Comparison of ENCODE assay signal across 8 cellular contexts in genomic region chr1:145465405-145466144, GRCh38. TPM values are rescaled to one million over a fixed set of nuclear protein-coding genes. Genes with fewer than 3 reads are reported as not detected.
DNase-seq lines count a peak whose midpoint lies in the region; ATAC-seq and TF ChIP-seq lines count a peak whose summit lies in the region.
"Not testable (repeated sequence)": the region's sequence is repeated elsewhere in the genome, so short reads cannot be mapped to it uniquely, and the experiment has no call there.

No MANE protein-coding gene starts in this region.

- not testable (repeated sequence) for H3K27me3 ChIP-seq in parathyroid adenoma (ENCODE audit: control insufficient read depth, insufficient read depth, low read length); thoracic aorta (replicated peaks; ENCODE audit: insufficient read depth)

- DNase-seq in NB4 (ENCODE audit: low read depth) = peak; percentile 82
- DNase-seq in SK-N-DZ (ENCODE audit: low spot score) = peak; percentile 93
- DNase-seq in activated naive CD4-positive, alpha-beta T cell treated with anti-CD3 and anti-CD28 coated beads, Interleukin-2, amount 50 U/mL, for 16 hours = peak; percentile 81
- peak; percentile 90 for DNase-seq in glomerular visceral epithelial cell (ENCODE audit: extremely low spot score)
- DNase-seq in thoracic aorta (ENCODE audit: low spot score) = not testable (repeated sequence)

- not testable (repeated sequence) for H3K9ac ChIP-seq in parathyroid adenoma

- H3K4me1 ChIP-seq in parathyroid adenoma; thoracic aorta (ENCODE audit: control insufficient read depth in 1 of 2, low read depth in 2 of 2): not testable (repeated sequence)

- not testable (repeated sequence) for TF ChIP-seq CTCF in NB4 (IDR thresholded peaks at IDR 0.05; ENCODE audit: low read depth, low read length); parathyroid adenoma (IDR thresholded peaks at IDR 0.05); thoracic aorta (IDR thresholded peaks at IDR 0.05)

- H3K4me3 ChIP-seq in NB4 (ENCODE audit: low read depth, low read length) = peak overlapping the region; percentile 21
- peak overlapping the region; percentile 68 for H3K4me3 ChIP-seq in parathyroid adenoma (ENCODE audit: low read depth, low read length)
- H3K4me3 ChIP-seq in thoracic aorta = peak overlapping the region; percentile 75

- H3K79me2 ChIP-seq in parathyroid adenoma = not testable (repeated sequence)

- peak overlapping the region; percentile 71 for H3K4me2 ChIP-seq in parathyroid adenoma (ENCODE audit: low read length)

- H3K27ac ChIP-seq in parathyroid adenoma, thoracic aorta: not testable (repeated sequence)

- H2AFZ ChIP-seq in parathyroid adenoma = peak overlapping the region; percentile 62

- ATAC-seq in HG02571 (IDR thresholded peaks at IDR 0.05; ENCODE audit: unreplicated experiment) (peak; percentile 72), thoracic aorta (ENCODE audit: insufficient number of reproducible peaks, low FRiP score, low read depth) (peak; percentile 68)

- peak; percentile 92 for TF ChIP-seq POLR2A in GM10847 (IDR thresholded peaks at IDR 0.05; ENCODE audit: extremely low read depth, insufficient read length)
- TF ChIP-seq POLR2A in NB4 (IDR thresholded peaks at IDR 0.05; ENCODE audit: extremely low read depth, insufficient read length) = not testable (repeated sequence)

- H3K9me3 ChIP-seq in parathyroid adenoma (ENCODE audit: control insufficient read depth, low read length); thoracic aorta: not testable (repeated sequence)

- H3K36me3 ChIP-seq in parathyroid adenoma (ENCODE audit: control insufficient read depth, insufficient read depth, low read length); thoracic aorta: not testable (repeated sequence)

RNA-seq across cellular contexts. Expression of gene NBPF20, which starts 40.2 kb away (rescaled TPM):
- 2.1 and 2.8 TPM in 2 replicates for polyA plus RNA-seq in SK-N-DZ (2014; cell fraction: cytosol; rRNA removed)
- polyA plus RNA-seq in SK-N-DZ (2014; cell fraction: nucleus; rRNA removed) = 2.9 and 4.6 TPM in 2 replicates
- 1 to 10 TPM; 2.4 to 6.0 TPM for total RNA-seq in thoracic aorta

Comparison
In these comparisons a context has a peak if more than half of its experiments do, and no peak if none do; other contexts are left out.
1. H3K4me3 ChIP-seq: peak in every context shown above with its lines; median percentile 75 in thoracic aorta; 68 in parathyroid adenoma; 21 in NB4.